Comparison of ENCODE assay signal across 13 cellular contexts in the genomic region with DNA sequence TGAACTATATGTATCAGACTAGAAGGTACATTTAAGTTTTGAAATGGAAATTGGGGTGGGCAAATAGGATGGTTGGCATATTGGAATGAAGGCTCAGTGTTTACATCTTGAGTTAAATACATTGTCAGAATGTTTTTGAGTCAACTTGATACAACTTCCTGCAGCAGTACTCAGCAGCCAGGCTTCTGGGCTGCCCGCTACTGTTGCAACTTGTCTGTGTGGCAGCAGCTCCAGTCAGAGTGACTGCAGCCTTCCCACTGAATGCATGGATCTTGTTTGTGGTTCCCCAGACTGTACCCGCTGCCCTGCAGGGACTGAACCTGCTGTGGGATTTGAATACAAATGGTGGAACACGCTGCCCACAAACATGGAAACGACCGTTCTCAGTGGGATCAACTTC. TPM values are rescaled to one million over a fixed set of nuclear protein-coding genes. Genes with fewer than 3 reads are reported as not detected.
DNase-seq lines count a peak whose midpoint lies in the region; ATAC-seq and TF ChIP-seq lines count a peak whose summit lies in the region.
"Had no signal": no experiment of that assay in that cellular context is flagged by ENCODE, and none has a peak within 500 bp of the region (broad histone marks: within the 10 kb centered on the region; RNA-seq: fewer than 3 reads in every experiment).

No MANE protein-coding gene starts in this region.

- no peak overlapping the region for H2BK15ac ChIP-seq in IMR-90 (ENCODE audit: low read depth, low read length)

- no TSS peak for BruUV-seq in IMR-90 (replicated peaks; lab: Mats Ljungman, UMichigan)

- no peak for TF ChIP-seq RAD21 in IMR-90 (IDR thresholded peaks at IDR 0.05; ENCODE audit: low read length)

- no peak overlapping the region for H3K27ac ChIP-seq in IMR-90 (ENCODE audit: insufficient read depth, low read length)
- H3K27ac ChIP-seq in foreskin keratinocyte: no peak overlapping the region
- peak overlapping the region; percentile 68 for H3K27ac ChIP-seq in neutrophil
- H3K27ac ChIP-seq: C4-2B had no signal

- H3K27me3 ChIP-seq in IMR-90 (ENCODE audit: control insufficient read depth, insufficient read depth, low read length) (no peaks in the 10 kb centered on the region), foreskin keratinocyte (no peaks in the 10 kb centered on the region), neutrophil (no peaks in the 10 kb centered on the region)

- no peak overlapping the region for H2AK9ac ChIP-seq in IMR-90 (replicated peaks; ENCODE audit: low read depth, low read length, poor library complexity)

- POLR2A ChIA-PET in IMR-90 (lab: Charles Lee; ENCODE audit: unreplicated experiment): no interaction called here

- no peak overlapping the region for H3K56ac ChIP-seq in IMR-90 (ENCODE audit: extremely low read depth, insufficient read depth, low read length)

- dilution Hi-C loops in IMR-90 (cut with HindIII; ENCODE audit: low sequenced_read_pairs, unreplicated experiment): no loop called here

- CTCF ChIA-PET in IMR-90 (lab: Yijun Ruan, JAX): interaction anchor here (1.3 kb wide), 1 partner anchor 13 kb away, joined by 6 read pairs; no protein-coding TSS in a partner anchor

- no peak for TF ChIP-seq POLR2A in IMR-90 (IDR thresholded peaks at IDR 0.05; ENCODE audit: low read depth, low read length)

- H2BK20ac ChIP-seq in IMR-90 (ENCODE audit: low read depth, low read length): no peak overlapping the region

- H4K91ac ChIP-seq in IMR-90 (ENCODE audit: insufficient read depth, low read depth, low read length): no peak overlapping the region

- no peak overlapping the region for H3K4me3 ChIP-seq in IMR-90 (ENCODE audit: insufficient read depth, low read depth, low read length)
- no peak overlapping the region for H3K4me3 ChIP-seq in neutrophil (ENCODE audit: low read depth in 1 of 2, low read length in 1 of 2)
- H3K4me3 ChIP-seq: GM23338 had no signal

- H3K9me3 ChIP-seq in IMR-90 (ENCODE audit: control insufficient read depth, insufficient read depth, low read length) (no peaks in the 10 kb centered on the region), neutrophil (no peaks in the 10 kb centered on the region)
- H3K9me3 ChIP-seq: Caco-2 had no signal

- WGBS in IMR-90 (ENCODE audit: extremely low coverage in 2 of 2, insufficient read length in 1 of 2), 2 experiments: 79% methylated on average over 3 of the region's 5 CpGs; no CpG with 5 or more reads in 1 of the 2 experiments

- 0 out of 2 replicates have a peak overlapping the region, but pooled peaks have one; percentile 56 for H3K14ac ChIP-seq in IMR-90 (replicated peaks; ENCODE audit: low read depth, low read length)

- H3K36me3 Mint-ChIP-seq in natural killer cell treated with Interleukin-12 subunit alpha and Interleukin-12 subunit beta and Interleukin-15 and Interleukin-18, amount 100 ng/mL, for 72 hours: no peaks in the 10 kb centered on the region

- no peak overlapping the region for H2BK5ac ChIP-seq in IMR-90 (ENCODE audit: low read depth, low read length, poor library complexity, severe bottlenecking)

- ATAC-seq in IMR-90 (ENCODE audit: low read depth): no peak
- peak; percentile 46 for ATAC-seq in foreskin keratinocyte
- ATAC-seq in natural killer cell treated with Interleukin-12 subunit alpha and Interleukin-12 subunit beta and Interleukin-15 and Interleukin-18, amount 100 ng/mL, for 72 hours: no peak
- ATAC-seq: GM23338, HCT116 had no signal

- H3K9me3 Mint-ChIP-seq in natural killer cell treated with Interleukin-12 subunit alpha and Interleukin-12 subunit beta and Interleukin-15 and Interleukin-18, amount 100 ng/mL, for 72 hours: no peaks in the 10 kb centered on the region
- H3K9me3 Mint-ChIP-seq: CD4-positive, alpha-beta T cell; GM23338; HFFc6 had no signal

- 0 out of 2 replicates have a peak overlapping the region, but pooled peaks have one; percentile 9 for H3K4ac ChIP-seq in IMR-90 (ENCODE audit: low read depth, low read length)

- peak overlapping the region; percentile 53 for H2AFZ ChIP-seq in IMR-90 (replicated peaks; ENCODE audit: low read length, poor library complexity)
- H2AFZ ChIP-seq: GM23338 had no signal

- no peak overlapping the region for H3K18ac ChIP-seq in IMR-90 (ENCODE audit: low read depth, low read length)

- in situ Hi-C loops in IMR-90 (cut with MboI; ENCODE audit: low sequenced_read_pairs): no loop called here

- H3K4me3 Mint-ChIP-seq in natural killer cell treated with Interleukin-12 subunit alpha and Interleukin-12 subunit beta and Interleukin-15 and Interleukin-18, amount 100 ng/mL, for 72 hours: no peak overlapping the region
- H3K4me3 Mint-ChIP-seq: CD4-positive, alpha-beta T cell; GM23338; HFFc6 had no signal

- H4K20me1 ChIP-seq in IMR-90 (ENCODE audit: insufficient read depth, low read length): no peaks in the 10 kb centered on the region

- H3K4me1 ChIP-seq in IMR-90 (ENCODE audit: control insufficient read depth, insufficient read depth, low read length) (peaks cover 22% of the 10 kb centered on the region; the same call in 1 of the 2 replicates), foreskin keratinocyte (peaks cover 4% of the 10 kb centered on the region), neutrophil (ENCODE audit: control insufficient read depth in 1 of 2, insufficient read depth in 1 of 2, low read depth in 1 of 2, low read length in 1 of 2) (peaks cover 68 to 75% of the 10 kb centered on the region in 2 experiments)
- H3K4me1 ChIP-seq: Caco-2 had no signal

- no peak overlapping the region for H3K9ac ChIP-seq in IMR-90 (ENCODE audit: low read depth, low read length)

- no peak overlapping the region for H3K4me2 ChIP-seq in IMR-90 (ENCODE audit: low read depth, low read length)
- H3K4me2 ChIP-seq: GM23338 had no signal

- no peak overlapping the region for H3K27ac Mint-ChIP-seq in natural killer cell treated with Interleukin-12 subunit alpha and Interleukin-12 subunit beta and Interleukin-15 and Interleukin-18, amount 100 ng/mL, for 72 hours
- H3K27ac Mint-ChIP-seq: CD4-positive, alpha-beta T cell; GM23338; HFFc6 had no signal

- H4K8ac ChIP-seq in IMR-90 (ENCODE audit: low read depth in 2 of 2, low read length in 2 of 2): no peak overlapping the region; a peak in 1 of 4 replicates

- DNase-seq in IMR-90 (no peak), foreskin keratinocyte (peak; percentile 35 to 49), AG20443 (ENCODE audit: low spot score) (no peak), NCI-H2029 (lab: John Stamatoyannopoulos, UW) (no peak)
- no peak for DNase-seq in natural killer cell treated with Interleukin-12 subunit alpha and Interleukin-12 subunit beta and Interleukin-15 and Interleukin-18, amount 100 ng/mL, for 72 hours (ENCODE audit: low spot score)
- DNase-seq: AML-193; Caco-2; CD4-positive, alpha-beta T cell; HFFc6 had no signal

- no peaks in the 10 kb centered on the region for H3K79me1 ChIP-seq in IMR-90 (ENCODE audit: low read depth in 1 of 2, low read length in 2 of 2)

- no peak overlapping the region for H2BK120ac ChIP-seq in IMR-90 (ENCODE audit: low read depth, low read length)

- TF ChIP-seq CTCF in IMR-90 (conservative IDR thresholded peaks at IDR 0.05; ENCODE audit: low read depth, low read length) (no peak), foreskin keratinocyte (conservative IDR thresholded peaks at IDR 0.05) (no peak), neutrophil (IDR thresholded peaks at IDR 0.05) (no peak)

- no peak overlapping the region for H3K23ac ChIP-seq in IMR-90 (ENCODE audit: low read depth, low read length)

- H2AK5ac ChIP-seq in IMR-90 (ENCODE audit: low read depth, low read length): peak overlapping the region; percentile 10; the same call in 1 of the 2 replicates

- no peak overlapping the region for H4K5ac ChIP-seq in IMR-90 (ENCODE audit: low read depth, low read length)

- no peaks in the 10 kb centered on the region for H3K4me1 Mint-ChIP-seq in natural killer cell treated with Interleukin-12 subunit alpha and Interleukin-12 subunit beta and Interleukin-15 and Interleukin-18, amount 100 ng/mL, for 72 hours (ENCODE audit: low read depth in 2 of 2)

- H3K27me3 Mint-ChIP-seq in natural killer cell treated with Interleukin-12 subunit alpha and Interleukin-12 subunit beta and Interleukin-15 and Interleukin-18, amount 100 ng/mL, for 72 hours: peaks cover 9 to 11% of the 10 kb centered on the region in 2 donors
- H3K27me3 Mint-ChIP-seq: CD4-positive, alpha-beta T cell had no signal

- peaks cover 20% of the 10 kb centered on the region for H3K9me1 ChIP-seq in IMR-90 (ENCODE audit: insufficient read depth, low read length)

- intact Hi-C loops in IMR-90 (cut with micrococcal nuclease): no loop called here

- H3K36me3 ChIP-seq in IMR-90 (ENCODE audit: control insufficient read depth, insufficient read depth, low read length) (no peaks in the 10 kb centered on the region), neutrophil (peaks cover 47% of the 10 kb centered on the region)

TF ChIP-seq in IMR-90, 13 proteins besides CTCF, POLR2A, EP300 and RAD21 (continues in another document):
- TF ChIP-seq CEBPB (IDR thresholded peaks at IDR 0.05; ENCODE audit: low read depth, low read length) (no peak), RCOR1 (IDR thresholded peaks at IDR 0.05; ENCODE audit: insufficient replicate concordance, low read length) (no peak), SMC3 (IDR thresholded peaks at IDR 0.05; ENCODE audit: low read depth, low read length) (no peak), MAZ (IDR thresholded peaks at IDR 0.05; ENCODE audit: borderline replicate concordance, low read depth, low read length) (no peak), CHD1 (IDR thresholded peaks at IDR 0.05; ENCODE audit: low read depth, low read length) (no peak), FOS (IDR thresholded peaks at IDR 0.05; ENCODE audit: low read depth, low read length) (no peak), BHLHE40 (IDR thresholded peaks at IDR 0.05; ENCODE audit: low read depth, low read length) (no peak), ELK1 (IDR thresholded peaks at IDR 0.05; ENCODE audit: borderline replicate concordance, low read depth, low read length) (no peak), NFE2L2 (IDR thresholded peaks at IDR 0.05; ENCODE audit: low read depth, low read length) (no peak)

RNA-seq across cellular contexts. Expression of gene SARS1, which starts 24.9 kb away (rescaled TPM):
- total RNA-seq in IMR-90 (2012; rRNA removed) (348 and 373 TPM in 2 replicates), foreskin keratinocyte (225 and 279 TPM in 2 replicates)
- polyA plus RNA-seq in IMR-90 (2012; rRNA removed) (214 and 231 TPM in 2 replicates), foreskin keratinocyte (189 and 238 TPM in 2 replicates)
- polyA plus RNA-seq in IMR-90 (2012; cell fraction: cytosol; rRNA removed): 117 and 193 TPM in 2 replicates
- 152 and 416 TPM in 2 replicates for polyA plus RNA-seq in IMR-90 (2012; cell fraction: nucleus; rRNA removed; ENCODE audit: low replicate concordance)
- total RNA-seq in natural killer cell treated with Interleukin-12 subunit alpha and Interleukin-12 subunit beta and Interleukin-15 and Interleukin-18, amount 100 ng/mL, for 72 hours: 100 to 1,000 TPM; 178 to 205 TPM

Comparison
In these comparisons a context has a peak if more than half of its experiments do, and no peak if none do; other contexts are left out.
1. DNase-seq: peak in foreskin keratinocyte (2 of 2); none in IMR-90 (single experiment), natural killer cell treated with Interleukin-12 subunit alpha and Interleukin-12 subunit beta and Interleukin-15 and Interleukin-18, amount 100 ng/mL, for 72 hours (single experiment), AG20443 (single experiment) and NCI-H2029 (single experiment).